ENCODE assay signal across 8 cellular contexts in the genomic region with DNA sequence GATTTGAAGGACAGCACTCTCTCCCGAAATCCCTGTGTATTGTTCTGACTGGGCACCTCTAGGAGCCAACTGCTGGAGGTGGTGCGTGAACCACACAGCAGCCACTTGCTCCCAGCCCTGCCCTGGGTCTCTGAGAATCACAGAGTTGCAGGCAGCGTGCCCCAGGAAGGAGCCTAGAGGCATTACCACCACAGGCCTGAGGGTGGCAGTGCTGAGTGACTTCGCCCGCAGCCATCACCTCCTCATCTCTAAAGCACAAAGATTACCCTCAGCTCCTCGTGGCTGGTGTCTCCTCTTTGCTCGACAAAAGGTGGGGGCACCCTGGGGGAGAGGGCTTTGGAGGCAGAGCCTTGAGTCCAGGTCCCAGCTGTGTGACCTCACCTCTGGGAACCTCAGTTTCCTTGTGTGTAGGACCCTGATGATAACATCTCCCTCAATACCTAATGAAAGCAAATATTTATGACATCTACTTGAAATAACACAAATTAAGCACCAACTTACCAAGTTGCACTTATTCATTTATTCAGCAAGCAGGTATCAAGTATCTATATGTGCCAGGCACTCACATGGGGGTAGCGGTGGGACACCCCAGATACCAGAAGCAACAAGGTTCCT.
DNase-seq lines count a peak whose midpoint lies in the region; ATAC-seq and TF ChIP-seq lines count a peak whose summit lies in the region.

No MANE protein-coding gene starts in this region.

- H4K20me1 ChIP-seq in hepatocyte (ENCODE audit: insufficient read depth, poor library complexity, severe bottlenecking): no peaks in the 10 kb centered on the region

- no peak overlapping the region for H3K27ac Mint-ChIP-seq in T-cell

- H3K9me2 ChIP-seq in hepatocyte (replicated peaks; ENCODE audit: insufficient read depth): no peaks in the 10 kb centered on the region

- H3K36me3 Mint-ChIP-seq in T-cell: no peaks in the 10 kb centered on the region

- H3K4me1 ChIP-seq in hepatocyte (ENCODE audit: insufficient read depth): no peaks in the 10 kb centered on the region

- peak; percentile 56 for TF ChIP-seq CTCF in hepatocyte (IDR thresholded peaks at IDR 0.05; ENCODE audit: poor library complexity)

- ATAC-seq in T-cell (replicated peaks in 1 of 4) (peak; percentile 55 to 83 (median 58)), GM18873 (IDR thresholded peaks at IDR 0.05; ENCODE audit: low FRiP score, unreplicated experiment) (no peak)

- POLR2A ChIA-PET in T-cell (lab: Charles Lee): no interaction called here

- DNase-seq in CMK (ENCODE audit: low read depth) (peak; percentile 29), HT1080 (ENCODE audit: low read depth) (peak; percentile 53), T-cell (peak in 31 of 34 experiments; percentile 12 to 54 (median 37)), amniotic epithelial cell (ENCODE audit: low read depth) (peak; percentile 12), hepatocyte (ENCODE audit: low spot score) (peak; percentile 62), NCI-H2107 (lab: John Stamatoyannopoulos, UW) (no peak)
- peak; percentile 75 for DNase-seq in stimulated activated CD4-positive, alpha-beta T cell treated with anti-CD3 and anti-CD28 coated beads, Interleukin-15, amount 100 ng/mL, for 24 hours

- H3K4me3 ChIP-seq in hepatocyte: no peak overlapping the region

- no peaks in the 10 kb centered on the region for H3K36me3 ChIP-seq in hepatocyte (replicated peaks; ENCODE audit: insufficient read depth, low read depth)

- CTCF ChIA-PET in T-cell (lab: Charles Lee): interaction anchor here in 1 of 2 donors (1.1 to 1.8 kb wide), 2 partner anchors 13 kb away, joined by 3 to 4 read pairs; no protein-coding TSS in a partner anchor

- peaks cover 0 to under 1% (median 0%) of the 10 kb centered on the region in 3 donors for H3K9me3 Mint-ChIP-seq in T-cell

- H3K27me3 ChIP-seq in hepatocyte: peaks cover 45% of the 10 kb centered on the region

- no peak overlapping the region for H3K4me2 ChIP-seq in hepatocyte

- no peaks in the 10 kb centered on the region for H3K79me2 ChIP-seq in hepatocyte

- no peak overlapping the region for H2AFZ ChIP-seq in hepatocyte

- H3K9me3 ChIP-seq in hepatocyte (ENCODE audit: low read depth): no peaks in the 10 kb centered on the region

- H3K4me3 Mint-ChIP-seq in T-cell: no peak overlapping the region

- H3K27me3 Mint-ChIP-seq in T-cell: peaks cover 29 to 41% of the 10 kb centered on the region in 2 donors

- 16% methylated on average over 6 of the region's 8 CpGs for WGBS in hepatocyte (ENCODE audit: low lambda C conversion rate, missing lambda C conversion rate)

- H3K4me1 Mint-ChIP-seq in T-cell: peaks cover 0 to 1% (median 0%) of the 10 kb centered on the region in 3 donors

- H3K27ac ChIP-seq in hepatocyte: no peak overlapping the region
